In the genomic region with DNA sequence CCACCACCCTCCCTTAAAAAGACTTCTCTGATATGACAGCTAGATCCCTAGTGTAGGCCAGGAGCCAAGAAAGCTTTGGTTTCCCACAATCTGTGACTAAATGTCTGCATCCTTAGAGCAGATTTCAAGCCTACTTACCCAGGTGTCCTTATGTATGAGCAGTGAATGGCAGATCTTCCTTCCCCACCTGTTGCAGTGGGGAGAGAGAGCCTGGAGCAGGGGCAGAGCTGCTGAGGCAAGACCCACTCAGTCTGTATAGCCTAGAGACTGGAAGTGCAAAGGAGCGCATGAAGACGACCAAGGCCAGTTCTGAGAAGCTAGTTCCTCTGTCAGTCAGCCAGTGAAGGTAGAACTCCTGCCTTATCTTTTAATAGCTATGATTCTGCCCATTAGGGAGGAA, we compare ENCODE assay signal across 18 cellular contexts.
"Had no signal": no experiment of that assay in that cellular context is flagged by ENCODE, and none has a peak within 500 bp of the region (broad histone marks: within the 10 kb centered on the region; RNA-seq: fewer than 3 reads in every experiment).

No MANE protein-coding gene starts in this region.

- H3K36me3 ChIP-seq: MG63 had no signal

- H3K9me3 ChIP-seq: MG63 had no signal

- H3K4me3 ChIP-seq: MG63 had no signal

- DNase-seq: Karpas-422; KG1; MG63; NCI-H1092 treated with DMSO at 0.1 percent for 48 hours; NCI-H1436; NCI-H187 treated with DMSO at 0.1 percent for 48 hours; NCI-H2029 treated with DMSO at 0.1 percent for 48 hours; NCI-H2227 treated with DMSO at 0.1 percent for 48 hours; NCI-H526 treated with DMSO at 0.1 percent for 48 hours; NCI-H748 treated with DMSO at 0.1 percent for 48 hours; NK-92 treated with Interleukin-12 subunit alpha and Interleukin-12 subunit beta, amount 100 ng/mL, for 24 hours; PC-3; SHP77; T-helper 1 cell; T-helper 17 cell had no signal

- H3K27ac ChIP-seq: RWPE1 had no signal

- ATAC-seq: Panc1, PC-3, SK-N-SH treated with all-trans-retinoic acid at 6 μM for 48 hours, T-helper 17 cell had no signal
